ENCODE assay signal across 9 cellular contexts in genomic region chr2:88159955-88160415, GRCh38. TPM values are rescaled to one million over a fixed set of nuclear protein-coding genes. Genes with fewer than 3 reads are reported as not detected.
DNase-seq lines count a peak whose midpoint lies in the region; TF ChIP-seq lines count a peak whose summit lies in the region.
"Had no signal": no experiment of that assay in that cellular context is flagged by ENCODE, and none has a peak within 500 bp of the region (broad histone marks: within the 10 kb centered on the region; RNA-seq: fewer than 3 reads in every experiment).

No MANE protein-coding gene starts in this region.

- no peaks in the 10 kb centered on the region for H3K27me3 ChIP-seq in vagina
- H3K27me3 ChIP-seq: BLaER1 treated with 17β-estradiol and CSF1 and Interleukin-3, amounts not matched to agents 10 nM and 100 nM had no signal

- DNase-seq in NCI-H446 (lab: John Stamatoyannopoulos, UW) (peak; percentile 9 to 70), NCI-H446 treated with DMSO at 0.1 percent for 48 hours (lab: John Stamatoyannopoulos, UW) (no peak), RPMI7951 (ENCODE audit: low read depth) (peak; percentile 61), fibroblast of the conjunctiva (ENCODE audit: low read depth) (peak; percentile 62), non-pigmented ciliary epithelial cell (ENCODE audit: low read depth) (peak; percentile 37), vagina (ENCODE audit: extremely low spot score in 2 of 2) (no peak)
- DNase-seq in Jurkat, Clone E6-1 (ENCODE audit: low read depth, low spot score) = peak; percentile 50
- peak; percentile 10 for DNase-seq in activated T-helper 9 cell treated with anti-CD3 and anti-CD28 coated beads, Interleukin-2, amount 50 U/mL, for 16 hours (ENCODE audit: low read depth)

- H3K27ac ChIP-seq in vagina = no peak overlapping the region
- H3K27ac ChIP-seq: BLaER1 treated with 17β-estradiol and CSF1 and Interleukin-3, amounts not matched to agents 10 nM and 100 nM had no signal

- TF ChIP-seq CTCF in vagina (IDR thresholded peaks at IDR 0.05) = peak; percentile 27 to 73 (median 65)

- intact Hi-C loops in vagina (cut with DNase I) = loop anchor here (5.0 kb wide), 1 partner anchor 98 kb away; no protein-coding TSS in a partner anchor

- no peaks in the 10 kb centered on the region for H3K9me3 ChIP-seq in vagina
- H3K9me3 ChIP-seq: BLaER1 treated with 17β-estradiol and CSF1 and Interleukin-3, amounts not matched to agents 10 nM and 100 nM had no signal

- no peak overlapping the region for H3K4me3 ChIP-seq in Jurkat, Clone E6-1 (ENCODE audit: low read length)
- H3K4me3 ChIP-seq in vagina = no peak overlapping the region
- H3K4me3 ChIP-seq: BLaER1 treated with 17β-estradiol and CSF1 and Interleukin-3, amounts not matched to agents 10 nM and 100 nM had no signal

- no peaks in the 10 kb centered on the region for H3K36me3 ChIP-seq in vagina
- H3K36me3 ChIP-seq: BLaER1 treated with 17β-estradiol and CSF1 and Interleukin-3, amounts not matched to agents 10 nM and 100 nM had no signal

- no peak for TF ChIP-seq POLR2A in vagina (IDR thresholded peaks at IDR 0.05)

- no peaks in the 10 kb centered on the region for H3K4me1 ChIP-seq in vagina
- H3K4me1 ChIP-seq: BLaER1 treated with 17β-estradiol and CSF1 and Interleukin-3, amounts not matched to agents 10 nM and 100 nM had no signal

RNA-seq across cellular contexts. Expression of gene THNSL2, which starts 10.2 kb away (rescaled TPM):
- polyA plus RNA-seq in Jurkat, Clone E6-1 (2012; ENCODE audit: insufficient read depth, insufficient read length) = not detected
- total RNA-seq in RPMI7951 (2014; rRNA removed; shearing (Covaris generic)) = 4.4 and 4.6 TPM in 2 replicates
- 29.2 TPM for total RNA-seq in vagina

RNA-seq across cellular contexts. Expression of gene FABP1, which starts 32.1 kb away (rescaled TPM):
- not detected for polyA plus RNA-seq in Jurkat, Clone E6-1 (2012; ENCODE audit: insufficient read depth, insufficient read length)
- total RNA-seq in RPMI7951 (2014; rRNA removed; shearing (Covaris generic)) = not detected in 2 replicates
- not detected for total RNA-seq in vagina

Comparison
In these comparisons a context has a peak if more than half of its experiments do, and no peak if none do; other contexts are left out.
1. DNase-seq: peak in NCI-H446 (2 of 2), Jurkat, Clone E6-1 (single experiment), RPMI7951 (single experiment), activated T-helper 9 cell treated with anti-CD3 and anti-CD28 coated beads, Interleukin-2, amount 50 U/mL, for 16 hours (single experiment), fibroblast of the conjunctiva (single experiment) and non-pigmented ciliary epithelial cell (single experiment); none in NCI-H446 treated with DMSO at 0.1 percent for 48 hours (single experiment) and vagina (0 of 2).